ENCODE assay signal across 9 cellular contexts in genomic region chr4:74671074-74671698, GRCh38.
DNase-seq lines count a peak whose midpoint lies in the region; ATAC-seq, FAIRE-seq and TF ChIP-seq lines count a peak whose summit lies in the region.
"Had no signal": no experiment of that assay in that cellular context is flagged by ENCODE, and none has a peak within 500 bp of the region (broad histone marks: within the 10 kb centered on the region; RNA-seq: fewer than 3 reads in every experiment).

No MANE protein-coding gene starts in this region.

- no peaks in the 10 kb centered on the region for H3F3A ChIP-seq in Loucy (ENCODE audit: low read depth)
- no peaks in the 10 kb centered on the region for H3F3A ChIP-seq in SU-DHL-6 (ENCODE audit: insufficient read depth)

- H3K4me3 ChIP-seq in Loucy (ENCODE audit: low read length, poor library complexity, severe bottlenecking) (no peak overlapping the region), SU-DHL-6 (ENCODE audit: insufficient read depth, low read length, poor library complexity, severe bottlenecking) (no peak overlapping the region), bronchial epithelial cell (ENCODE audit: low read depth, low read length) (no peak overlapping the region), lung (no peak overlapping the region), thoracic aorta (no peak overlapping the region)

- H3K27ac ChIP-seq in SU-DHL-6 (ENCODE audit: low read depth, low read length): no peak overlapping the region
- no peak overlapping the region for H3K27ac ChIP-seq in lung (ENCODE audit: low read depth in 1 of 2, low read length in 1 of 2)
- no peak overlapping the region for H3K27ac ChIP-seq in thoracic aorta

- H3K9ac ChIP-seq in Loucy (ENCODE audit: low read depth, low read length, poor library complexity, severe bottlenecking): no peak overlapping the region
- H3K9ac ChIP-seq in SU-DHL-6 (ENCODE audit: low read length): no peak overlapping the region

- H2AFZ ChIP-seq in Loucy (ENCODE audit: low read length) (no peak overlapping the region), SU-DHL-6 (ENCODE audit: low read depth, low read length, severe bottlenecking) (no peak overlapping the region)

- no peaks in the 10 kb centered on the region for H3K9me3 ChIP-seq in Loucy (ENCODE audit: insufficient read depth, low read depth, low read length)
- H3K9me3 ChIP-seq in SU-DHL-6 (ENCODE audit: insufficient read depth, low read length): no peaks in the 10 kb centered on the region
- H3K9me3 ChIP-seq in lung (ENCODE audit: control insufficient read depth in 2 of 2, insufficient read depth in 1 of 2, low read length in 1 of 2): no peaks in the 10 kb centered on the region
- no peaks in the 10 kb centered on the region for H3K9me3 ChIP-seq in thoracic aorta

- ATAC-seq in lung (ENCODE audit: insufficient read depth, low FRiP score) (no peak), thoracic aorta (ENCODE audit: insufficient number of reproducible peaks, low FRiP score, low read depth) (no peak)

- no peaks in the 10 kb centered on the region for H3K27me3 ChIP-seq in Loucy (ENCODE audit: insufficient read depth, low read length, poor library complexity, severe bottlenecking)
- no peaks in the 10 kb centered on the region for H3K27me3 ChIP-seq in SU-DHL-6 (ENCODE audit: low read length)
- H3K27me3 ChIP-seq in bronchial epithelial cell (ENCODE audit: control insufficient read depth, insufficient read depth, low read length): no peaks in the 10 kb centered on the region
- H3K27me3 ChIP-seq in lung (ENCODE audit: control insufficient read depth, insufficient read depth): no peaks in the 10 kb centered on the region
- H3K27me3 ChIP-seq in thoracic aorta (replicated peaks; ENCODE audit: insufficient read depth): no peaks in the 10 kb centered on the region

- FAIRE-seq in bronchial epithelial cell (lab: Jason Lieb, UNC) (no peak), GM12892 (lab: Jason Lieb, UNC) (no peak)
- FAIRE-seq: GM18507 had no signal

- H3K36me3 ChIP-seq in Loucy (ENCODE audit: insufficient read depth, low read length): no peaks in the 10 kb centered on the region
- H3K36me3 ChIP-seq in SU-DHL-6 (ENCODE audit: low read length): no peaks in the 10 kb centered on the region
- H3K36me3 ChIP-seq in bronchial epithelial cell (ENCODE audit: control insufficient read depth, insufficient read depth, low read length): no peaks in the 10 kb centered on the region
- no peaks in the 10 kb centered on the region for H3K36me3 ChIP-seq in lung (ENCODE audit: control insufficient read depth in 2 of 2, insufficient read depth in 2 of 2, low read length in 2 of 2)
- no peaks in the 10 kb centered on the region for H3K36me3 ChIP-seq in thoracic aorta

- TF ChIP-seq CTCF in Loucy (conservative IDR thresholded peaks at IDR 0.05; ENCODE audit: low read length) (peak; percentile 92), SU-DHL-6 (IDR thresholded peaks at IDR 0.05; ENCODE audit: insufficient read depth, low read length, poor library complexity, severe bottlenecking) (peak; percentile 23), bronchial epithelial cell (IDR thresholded peaks at IDR 0.05; ENCODE audit: insufficient read depth, low read length, severe bottlenecking) (peak; percentile 54), lung (IDR thresholded peaks at IDR 0.05; ENCODE audit: control extremely low read depth, extremely low read depth) (peak; percentile 22), thoracic aorta (IDR thresholded peaks at IDR 0.05) (peak; percentile 29)

- H3K79me2 ChIP-seq in Loucy (ENCODE audit: insufficient read depth, low read length) (no peaks in the 10 kb centered on the region), SU-DHL-6 (ENCODE audit: insufficient read depth, low read length) (no peaks in the 10 kb centered on the region)

- DNase-seq in activated gamma-delta T cell treated with Interleukin-2 at 50 U/mL for 16 hours (peak; percentile 10), activated gamma-delta T cell (lab: John Stamatoyannopoulos, UW) (no peak), bronchial epithelial cell (ENCODE audit: low read depth) (peak; percentile 74), lung (ENCODE audit: low spot score) (peak; percentile 46), thoracic aorta (ENCODE audit: low spot score) (no peak), GM12892 (ENCODE audit: insufficient read length) (no peak)

- H3K4me2 ChIP-seq in Loucy (ENCODE audit: low read depth, low read length, poor library complexity, severe bottlenecking): no peak overlapping the region
- no peak overlapping the region for H3K4me2 ChIP-seq in SU-DHL-6 (ENCODE audit: low read depth, low read length, poor library complexity, severe bottlenecking)

- 0 to 2% methylated on average over 2 of the region's 2 CpGs for WGBS in lung, 2 donors

- no peaks in the 10 kb centered on the region for H4K20me1 ChIP-seq in Loucy (ENCODE audit: insufficient read depth, low read length, poor library complexity, severe bottlenecking)
- no peaks in the 10 kb centered on the region for H4K20me1 ChIP-seq in SU-DHL-6 (ENCODE audit: low read depth, low read length)

- H3K4me1 ChIP-seq in Loucy (ENCODE audit: insufficient read depth, low read length, poor library complexity, severe bottlenecking): no peaks in the 10 kb centered on the region
- no peaks in the 10 kb centered on the region for H3K4me1 ChIP-seq in lung (ENCODE audit: control insufficient read depth in 2 of 2, insufficient read depth in 2 of 2, low read length in 2 of 2)
- no peaks in the 10 kb centered on the region for H3K4me1 ChIP-seq in thoracic aorta (ENCODE audit: control insufficient read depth in 1 of 2, low read depth in 2 of 2)

- no peak for TF ChIP-seq POLR2A in GM12892 (IDR thresholded peaks at IDR 0.05; ENCODE audit: low read depth, low read length)

- H3K9me2 ChIP-seq in Loucy (replicated peaks; ENCODE audit: low read depth, low read length): no peaks in the 10 kb centered on the region
- H3K9me2 ChIP-seq in SU-DHL-6 (replicated peaks; ENCODE audit: insufficient read depth, low read length): no peaks in the 10 kb centered on the region

Comparison
In these comparisons a context has a peak if more than half of its experiments do, and no peak if none do; other contexts are left out.
1. DNase-seq: peak in activated gamma-delta T cell treated with Interleukin-2 at 50 U/mL for 16 hours (single experiment), bronchial epithelial cell (single experiment) and lung (single experiment); none in activated gamma-delta T cell (single experiment), thoracic aorta (single experiment) and GM12892 (single experiment).
2. CTCF ChIP-seq: peak in every context shown above with its lines; median percentile 92 in Loucy; 54 in bronchial epithelial cell; 29 in thoracic aorta; 23 in SU-DHL-6; 22 in lung.